Comparison of ENCODE assay signal across 14 cellular contexts in the genomic region with DNA sequence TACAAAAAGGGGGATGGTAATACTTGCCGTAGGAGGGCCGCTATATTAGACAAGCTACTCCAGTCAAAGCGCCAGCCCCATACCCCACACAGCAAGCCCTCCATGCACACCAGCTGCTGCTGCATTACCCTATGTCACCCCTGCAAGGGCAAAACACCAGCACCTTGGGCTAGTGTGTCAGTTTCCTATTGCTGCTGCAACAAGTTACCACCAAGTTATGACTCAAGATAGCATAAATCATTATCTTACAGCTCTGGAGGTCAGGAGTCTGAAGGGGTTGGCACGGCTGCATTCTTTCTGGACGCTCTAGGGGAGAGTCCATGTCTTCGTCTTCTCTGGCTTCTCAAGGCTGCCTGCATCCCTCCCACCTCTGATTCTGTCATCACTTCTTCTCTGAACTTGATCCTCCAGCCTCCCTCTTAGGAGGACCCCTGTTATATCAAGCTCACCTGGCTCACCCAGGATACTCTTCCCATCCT.
"Had no signal": no experiment of that assay in that cellular context is flagged by ENCODE, and none has a peak within 500 bp of the region (broad histone marks: within the 10 kb centered on the region; RNA-seq: fewer than 3 reads in every experiment).

No MANE protein-coding gene starts in this region.

- DNase-seq: effector memory CD4-positive, alpha-beta T cell; foreskin fibroblast; immature natural killer cell; left cardiac atrium; left ventricle myocardium inferior; mesenchymal stem cell; midbrain; nucleus accumbens; ovary; small intestine; stimulated activated CD4-positive, alpha-beta T cell treated with anti-CD3 and anti-CD28 coated beads, Interleukin-2, amount 100 ng/mL, for 48 hours; stimulated activated naive CD4-positive, alpha-beta T cell treated with Interleukin-2 at 50 U/mL for 16 hours; trophoblast cell had no signal

- ATAC-seq: left cardiac atrium; natural killer cell treated with Interleukin-12 subunit alpha and Interleukin-12 subunit beta and Interleukin-15 and Interleukin-18, amount 100 ng/mL, for 72 hours had no signal
